25 cellular contexts compared by ENCODE assay signal in genomic region chr4:100694467-100694866, GRCh38.
"Had no signal": no experiment of that assay in that cellular context is flagged by ENCODE, and none has a peak within 500 bp of the region (broad histone marks: within the 10 kb centered on the region; RNA-seq: fewer than 3 reads in every experiment).

No MANE protein-coding gene starts in this region.

- FAIRE-seq: pancreas, small intestine had no signal

- H2AFZ ChIP-seq: hepatocyte had no signal

- ATAC-seq: esophagus mucosa; gastrocnemius medialis; heart left ventricle; left cardiac atrium; left lung; mucosa of descending colon; natural killer cell treated with Interleukin-12 subunit alpha and Interleukin-12 subunit beta and Interleukin-15 and Interleukin-18, amount 100 ng/mL, for 72 hours; pancreas; right lobe of liver; stimulated activated naive B cell treated with anti-CD40 and anti-IgM and Interleukin-4, amounts not matched to agents 10 μg/mL and 1 μg/mL and 100 μg/mL, for 72 hours; upper lobe of right lung had no signal

- H3K36me3 ChIP-seq: gastrocnemius medialis, heart left ventricle, left lung, neutrophil, pancreas, right lobe of liver, thoracic aorta, tibial nerve, upper lobe of right lung, uterus had no signal

- H3K27ac ChIP-seq: dorsolateral prefrontal cortex, epithelial cell of prostate, gastrocnemius medialis, heart left ventricle, hepatocyte, left lung, neutrophil, pancreas, right lobe of liver, thoracic aorta, tibial nerve, upper lobe of right lung, uterus had no signal

- H3K4me3 ChIP-seq: dorsolateral prefrontal cortex, gastrocnemius medialis, heart left ventricle, hepatocyte, left lung, mucosa of descending colon, pancreas, right lobe of liver, thoracic aorta, tibial nerve, upper lobe of right lung, uterus had no signal

- H3K4me2 ChIP-seq: hepatocyte had no signal

- DNase-seq: cortex of kidney; dorsolateral prefrontal cortex; effector CD4-positive, alpha-beta T cell; foreskin fibroblast; gastrocnemius medialis; heart left ventricle; left cardiac atrium; left lung; mucosa of descending colon; naive B cell; pancreas; right lobe of liver; small intestine; stimulated activated CD4-positive, alpha-beta T cell treated with anti-CD3 and anti-CD28 coated beads, Interleukin-15, amount 100 ng/mL, for 24 hours; stimulated activated CD4-positive, alpha-beta T cell treated with anti-CD3 and anti-CD28 coated beads, Interleukin-2, amount 100 ng/mL, for 48 hours; stimulated activated naive B cell treated with anti-CD40 and anti-IgM and Interleukin-4, amounts not matched to agents 10 μg/mL and 1 μg/mL and 100 μg/mL, for 72 hours; upper lobe of right lung; uterus had no signal

- H3K79me2 ChIP-seq: hepatocyte had no signal

- H3K9me3 ChIP-seq: gastrocnemius medialis, heart left ventricle, left lung, mucosa of descending colon, neutrophil, pancreas, thoracic aorta, tibial nerve, upper lobe of right lung, uterus had no signal

- H3K27me3 ChIP-seq: dorsolateral prefrontal cortex, gastrocnemius medialis, heart left ventricle, hepatocyte, left lung, neutrophil, pancreas, right lobe of liver, tibial nerve, upper lobe of right lung, uterus had no signal

- H3K4me1 ChIP-seq: gastrocnemius medialis, left lung, pancreas, right lobe of liver, tibial nerve, upper lobe of right lung, uterus had no signal
